ENCODE assay signal across 9 cellular contexts in genomic region chr17:50269477-50270429, GRCh38. TPM values are rescaled to one million over a fixed set of nuclear protein-coding genes. Genes with fewer than 3 reads are reported as not detected.
A peak's percentile ranks its signal among the peaks of the same experiment; 100 is the strongest.
DNase-seq lines count a peak whose midpoint lies in the region; ATAC-seq and TF ChIP-seq lines count a peak whose summit lies in the region.
"Had no signal": no experiment of that assay in that cellular context is flagged by ENCODE, and none has a peak within 500 bp of the region (broad histone marks: within the 10 kb centered on the region; RNA-seq: fewer than 3 reads in every experiment).

No MANE protein-coding gene starts in this region.

- in situ Hi-C loops in ACHN (cut with HindIII; ENCODE audit: low pct_ligation_motif_present, low pct_unique_long_range_greater_than_20kb, low sequenced_read_pairs), result no loop called here

- no peaks in the 10 kb centered on the region for H3K27me3 ChIP-seq in lung (ENCODE audit: control insufficient read depth, insufficient read depth)

- ATAC-seq in GM18502 (IDR thresholded peaks at IDR 0.05; ENCODE audit: poor library complexity, unreplicated experiment), result peak; percentile 50
- ATAC-seq in lung (ENCODE audit: insufficient read depth, low FRiP score), result peak; percentile 54
- no peak for ATAC-seq in HG03108 (IDR thresholded peaks at IDR 0.05; ENCODE audit: unreplicated experiment)

- peak; percentile 61 for TF ChIP-seq CTCF in lung (IDR thresholded peaks at IDR 0.05; ENCODE audit: control extremely low read depth, extremely low read depth)

- no peak overlapping the region for H3K4me3 ChIP-seq in lung
- H3K4me3 ChIP-seq: HAP-1 had no signal

- H3K4me1 ChIP-seq in lung (ENCODE audit: control insufficient read depth in 2 of 2, insufficient read depth in 2 of 2, low read length in 2 of 2), result peaks cover 0 to 11% of the 10 kb centered on the region in 2 donors

- DNase-seq in ACHN, result peak; percentile 79
- peak; percentile 43 for DNase-seq in NCI-H2171 (lab: John Stamatoyannopoulos, UW)
- peak; percentile 24 for DNase-seq in activated CD4-positive, alpha-beta T cell treated with anti-CD3 and anti-CD28 coated beads for 1 hour
- peak; percentile 38 to 66 for DNase-seq in dermis microvascular lymphatic vessel endothelial cell (ENCODE audit: low read depth in 2 of 2)
- DNase-seq in lung (ENCODE audit: low spot score), result peak; percentile 78
- DNase-seq in stimulated activated CD4-positive, alpha-beta T cell treated with anti-CD3 and anti-CD28 coated beads, TNF-alpha, amount 100 ng/mL, for 24 hours (ENCODE audit: low read depth in 3 of 3), result peak; percentile 22 to 67 (median 40)

- WGBS in lung, 2 donors, result 72 to 78% methylated on average over 14 to 16 of the region's 16 CpGs

- peak overlapping the region in 1 of 2 donors; percentile 59 for H3K27ac ChIP-seq in lung (ENCODE audit: low read depth in 1 of 2, low read length in 1 of 2)

- no peaks in the 10 kb centered on the region for H3K36me3 ChIP-seq in lung (ENCODE audit: control insufficient read depth in 2 of 2, insufficient read depth in 2 of 2, low read length in 2 of 2)
- H3K36me3 ChIP-seq: HAP-1 had no signal

- H3K9me3 ChIP-seq in lung (ENCODE audit: control insufficient read depth in 2 of 2, insufficient read depth in 1 of 2, low read length in 1 of 2), result no peaks in the 10 kb centered on the region
- H3K9me3 ChIP-seq: HAP-1 had no signal

RNA-seq across cellular contexts. Expression of gene TMEM92, which starts 4.5 kb away (rescaled TPM):
- under 0.01 TPM in 1 of 2 replicates, not detected in the other for total RNA-seq in dermis microvascular lymphatic vessel endothelial cell
- 1 to 10 TPM in 1 of 2 donors, under 1 TPM in 1; 0.63 to 8.0 TPM for total RNA-seq in lung
- polyA plus RNA-seq in lung, result 1 to 10 TPM; 5.6 to 6.2 TPM

Comparison
In these comparisons a context has a peak if more than half of its experiments do, and no peak if none do; other contexts are left out.
1. DNase-seq: peak in every context shown above with its lines; median percentile 79 in ACHN; 78 in lung; 52 in dermis microvascular lymphatic vessel endothelial cell; 43 in NCI-H2171; 40 in stimulated activated CD4-positive, alpha-beta T cell treated with anti-CD3 and anti-CD28 coated beads, TNF-alpha, amount 100 ng/mL, for 24 hours; 24 in activated CD4-positive, alpha-beta T cell treated with anti-CD3 and anti-CD28 coated beads for 1 hour.